ENCODE assay signal across 23 cellular contexts in the genomic region with DNA sequence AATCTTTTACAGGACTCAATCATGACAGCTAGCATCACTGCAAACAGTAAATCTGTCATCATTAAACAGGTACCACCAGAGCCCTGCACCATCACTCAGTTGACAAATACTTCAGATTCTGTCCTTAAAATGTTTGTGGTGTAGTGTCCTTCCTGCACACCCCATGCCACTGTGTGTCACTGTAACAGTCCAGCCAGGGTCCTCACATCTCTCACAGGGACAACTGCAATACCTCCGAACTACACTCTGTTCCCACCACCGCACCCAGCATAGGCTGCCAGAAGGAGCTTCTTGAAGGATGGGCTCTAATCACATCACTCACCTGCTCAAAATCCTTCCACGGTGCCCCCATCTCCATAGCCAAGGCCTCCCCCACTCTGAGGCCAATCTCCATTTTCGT.
DNase-seq lines count a peak whose midpoint lies in the region; ATAC-seq and TF ChIP-seq lines count a peak whose summit lies in the region.
"Had no signal": no experiment of that assay in that cellular context is flagged by ENCODE, and none has a peak within 500 bp of the region (broad histone marks: within the 10 kb centered on the region; RNA-seq: fewer than 3 reads in every experiment).

No MANE protein-coding gene starts in this region.

- no peaks in the 10 kb centered on the region for H3K36me3 ChIP-seq in fibroblast of lung (ENCODE audit: control insufficient read depth, insufficient read depth, low read length)
- H3K36me3 ChIP-seq: colonic mucosa, MG63, thoracic aorta had no signal

- H3K4me2 ChIP-seq in fibroblast of lung (ENCODE audit: extremely low read depth, insufficient read depth, low read length): peak overlapping the region; percentile 13

- H3K9me3 ChIP-seq in T-helper 17 cell (ENCODE audit: control insufficient read depth, low read length, poor library complexity, severe bottlenecking) (no peaks in the 10 kb centered on the region), fibroblast of lung (ENCODE audit: control insufficient read depth, insufficient read depth, low read depth, low read length) (no peaks in the 10 kb centered on the region)
- H3K9me3 ChIP-seq: colonic mucosa, MG63, psoas muscle, thoracic aorta had no signal

- peak overlapping the region; percentile 90 for H3K27ac Mint-ChIP-seq in T-helper 17 cell
- H3K27ac Mint-ChIP-seq: activated naive CD4-positive, alpha-beta T cell treated with anti-CD3 and anti-CD28 coated beads, Interleukin-2, amount 50 U/mL, for 24 hours; B cell had no signal

- H3K4me1 Mint-ChIP-seq in T-helper 17 cell: peaks cover 40% of the 10 kb centered on the region
- H3K4me1 Mint-ChIP-seq: B cell had no signal

- DNase-seq in GM12865 (ENCODE audit: low read depth) (peak; percentile 20), T-helper 17 cell (no peak), fibroblast of lung (ENCODE audit: low read depth in 2 of 2) (no peak), NCI-H1417 treated with DMSO at 0.1 percent for 48 hours (lab: John Stamatoyannopoulos, UW) (no peak)
- DNase-seq: activated CD4-positive, CD25-positive, alpha-beta regulatory T cell; activated CD8-positive, alpha-beta memory T cell treated with anti-CD3 and anti-CD28 coated beads, Interleukin-2, amount 50 U/mL, for 48 hours; colonic mucosa; foreskin melanocyte; GF-D8; MG63; NCI-H187 treated with DMSO at 0.1 percent for 48 hours; NCI-H446; psoas muscle; stimulated activated CD8-positive, alpha-beta memory T cell treated with anti-CD3 and anti-CD28 coated beads, Interleukin-4, amount 100 ng/mL, for 48 hours had no signal

- peak overlapping the region; percentile 3 for H3K27ac ChIP-seq in fibroblast of lung (ENCODE audit: insufficient read depth, low read length)
- H3K27ac ChIP-seq: colonic mucosa, psoas muscle, RWPE1, thoracic aorta had no signal

- no peaks in the 10 kb centered on the region for H4K20me1 ChIP-seq in fibroblast of lung (ENCODE audit: control insufficient read depth, extremely low read depth, insufficient read depth, low read length)

- no peaks in the 10 kb centered on the region for H3K36me3 Mint-ChIP-seq in T-helper 17 cell (ENCODE audit: low read depth)
- H3K36me3 Mint-ChIP-seq: activated naive CD4-positive, alpha-beta T cell treated with anti-CD3 and anti-CD28 coated beads, Interleukin-2, amount 50 U/mL, for 24 hours; brain; natural killer cell treated with Interleukin-12 subunit alpha and Interleukin-12 subunit beta and Interleukin-15 and Interleukin-18, amount 100 ng/mL, for 72 hours had no signal

- ATAC-seq in GM21723 (IDR thresholded peaks at IDR 0.05; ENCODE audit: unreplicated experiment) (peak; percentile 24), T-helper 17 cell (no peak), GM21390 (IDR thresholded peaks at IDR 0.05; ENCODE audit: unreplicated experiment) (no peak), HG02852 (IDR thresholded peaks at IDR 0.05; ENCODE audit: unreplicated experiment) (no peak)
- ATAC-seq: natural killer cell treated with Interleukin-12 subunit alpha and Interleukin-12 subunit beta and Interleukin-15 and Interleukin-18, amount 100 ng/mL, for 72 hours; psoas muscle had no signal

- TF ChIP-seq CTCF in GM12865 (IDR thresholded peaks at IDR 0.05; ENCODE audit: insufficient read depth, low read depth, low read length, missing control alignments) (no peak), fibroblast of lung (conservative IDR thresholded peaks at IDR 0.05 in 1 of 2, IDR thresholded peaks at IDR 0.05 in 1 of 2; ENCODE audit: low read depth in 1 of 2, low read length in 2 of 2) (no peak)

- no peak overlapping the region for H2AFZ ChIP-seq in fibroblast of lung (ENCODE audit: low read length)

- H3K4me3 ChIP-seq in GM12865 (ENCODE audit: low read depth, low read length) (no peak overlapping the region), fibroblast of lung (replicated peaks in 1 of 4; ENCODE audit: control extremely low read depth in 1 of 4, insufficient read depth in 1 of 4, low read depth in 3 of 4, low read length in 4 of 4) (no peak overlapping the region)
- H3K4me3 ChIP-seq: colonic mucosa, MG63, psoas muscle, thoracic aorta had no signal

- peaks cover 13% of the 10 kb centered on the region for H3K79me2 ChIP-seq in fibroblast of lung (ENCODE audit: control insufficient read depth, insufficient read depth, low read length)

- no peak overlapping the region for H3K9ac ChIP-seq in fibroblast of lung (ENCODE audit: insufficient read depth, low read length)

- H3K27me3 Mint-ChIP-seq in T-helper 17 cell: no peaks in the 10 kb centered on the region
- H3K27me3 Mint-ChIP-seq: activated naive CD4-positive, alpha-beta T cell treated with anti-CD3 and anti-CD28 coated beads, Interleukin-2, amount 50 U/mL, for 24 hours; brain had no signal

- peak overlapping the region; percentile 52 for H3K4me3 Mint-ChIP-seq in T-helper 17 cell
- H3K4me3 Mint-ChIP-seq: activated naive CD4-positive, alpha-beta T cell treated with anti-CD3 and anti-CD28 coated beads, Interleukin-2, amount 50 U/mL, for 24 hours; B cell; brain; natural killer cell treated with Interleukin-12 subunit alpha and Interleukin-12 subunit beta and Interleukin-15 and Interleukin-18, amount 100 ng/mL, for 72 hours had no signal

- H3K27me3 ChIP-seq in fibroblast of lung (ENCODE audit: control insufficient read depth, insufficient read depth, low read length): no peaks in the 10 kb centered on the region
- H3K27me3 ChIP-seq: colonic mucosa, MG63 had no signal

- peaks cover 29% of the 10 kb centered on the region for H3K4me1 ChIP-seq in fibroblast of lung (ENCODE audit: control insufficient read depth, extremely low read depth, insufficient read depth, low read length)
- H3K4me1 ChIP-seq: colonic mucosa, psoas muscle had no signal
